Comparison of ENCODE assay signal across 8 cellular contexts in genomic region chr15:94206463-94207167, GRCh38. TPM values are rescaled to one million over a fixed set of nuclear protein-coding genes. Genes with fewer than 3 reads are reported as not detected.
A peak's percentile ranks its signal among the peaks of the same experiment; 100 is the strongest.
DNase-seq lines count a peak whose midpoint lies in the region; ATAC-seq and TF ChIP-seq lines count a peak whose summit lies in the region.
"Had no signal": no experiment of that assay in that cellular context is flagged by ENCODE, and none has a peak within 500 bp of the region (broad histone marks: within the 10 kb centered on the region; RNA-seq: fewer than 3 reads in every experiment).

No MANE protein-coding gene starts in this region.

- no peaks in the 10 kb centered on the region for H4K20me1 ChIP-seq in hepatocyte (ENCODE audit: insufficient read depth, poor library complexity, severe bottlenecking)

- no peaks in the 10 kb centered on the region for H3K79me2 ChIP-seq in hepatocyte

- WGBS in hepatocyte (ENCODE audit: low lambda C conversion rate, missing lambda C conversion rate), result 88% methylated on average over 11 of the region's 11 CpGs

- peaks cover 25% of the 10 kb centered on the region for H3K4me1 Mint-ChIP-seq in activated naive CD8-positive, alpha-beta T cell treated with anti-CD3 and anti-CD28 coated beads, Interleukin-2, amount 10 ng/mL, durations not matched to agents 7 days and 5 days

- H3K36me3 ChIP-seq in MG63 (no peaks in the 10 kb centered on the region), hepatocyte (replicated peaks; ENCODE audit: insufficient read depth, low read depth) (no peaks in the 10 kb centered on the region)

- H3K4me1 ChIP-seq in hepatocyte (ENCODE audit: insufficient read depth), result no peaks in the 10 kb centered on the region

- peak overlapping the region; percentile 65 for H3K4me3 Mint-ChIP-seq in activated naive CD8-positive, alpha-beta T cell treated with anti-CD3 and anti-CD28 coated beads, Interleukin-2, amount 10 ng/mL, durations not matched to agents 7 days and 5 days

- H3K4me3 ChIP-seq in MG63 (no peak overlapping the region), hepatocyte (no peak overlapping the region)

- peak; percentile 62 for ATAC-seq in GM18909 (IDR thresholded peaks at IDR 0.05; ENCODE audit: poor library complexity, unreplicated experiment)
- ATAC-seq in activated naive CD8-positive, alpha-beta T cell treated with anti-CD3 and anti-CD28 coated beads, Interleukin-2, amount 10 ng/mL, durations not matched to agents 7 days and 5 days (ENCODE audit: low read depth), result peak; percentile 88

- peak; percentile 47 for DNase-seq in MG63
- no peak for DNase-seq in activated naive CD8-positive, alpha-beta T cell treated with anti-CD3 and anti-CD28 coated beads, Interleukin-2, amount 10 ng/mL, durations not matched to agents 7 days and 5 days
- DNase-seq in stimulated activated CD4-positive, alpha-beta T cell treated with anti-CD3 and anti-CD28 coated beads, Interleukin-1b, Interleukin-23, amount 100 ng/mL, for 48 hours, result peak; percentile 64
- DNase-seq in NCI-H2107 treated with DMSO at 0.1 percent for 48 hours (lab: John Stamatoyannopoulos, UW; ENCODE audit: unreplicated experiment), result no peak
- DNase-seq in hepatocyte (ENCODE audit: low spot score), result no peak
- no peak for DNase-seq in germinal center (ENCODE audit: low spot score)
- DNase-seq: substantia nigra had no signal

- H3K27ac Mint-ChIP-seq in activated naive CD8-positive, alpha-beta T cell treated with anti-CD3 and anti-CD28 coated beads, Interleukin-2, amount 10 ng/mL, durations not matched to agents 7 days and 5 days, result peak overlapping the region; percentile 90

- H3K27me3 Mint-ChIP-seq in activated naive CD8-positive, alpha-beta T cell treated with anti-CD3 and anti-CD28 coated beads, Interleukin-2, amount 10 ng/mL, durations not matched to agents 7 days and 5 days, result peaks cover 11% of the 10 kb centered on the region

- POLR2A ChIA-PET in activated naive CD8-positive, alpha-beta T cell treated with anti-CD3 and anti-CD28 coated beads, Interleukin-2, amount 10 ng/mL, durations not matched to agents 7 days and 5 days (lab: Charles Lee), result no interaction called here

- H3K4me2 ChIP-seq in hepatocyte, result no peak overlapping the region

- H3K36me3 Mint-ChIP-seq in activated naive CD8-positive, alpha-beta T cell treated with anti-CD3 and anti-CD28 coated beads, Interleukin-2, amount 10 ng/mL, durations not matched to agents 7 days and 5 days, result peaks cover 8% of the 10 kb centered on the region

- H3K9me3 ChIP-seq in MG63 (no peaks in the 10 kb centered on the region), hepatocyte (ENCODE audit: low read depth) (no peaks in the 10 kb centered on the region)

- H3K27me3 ChIP-seq in MG63, result no peaks in the 10 kb centered on the region
- H3K27me3 ChIP-seq in hepatocyte, result no peaks in the 10 kb centered on the region

- H3K9me2 ChIP-seq in hepatocyte (replicated peaks; ENCODE audit: insufficient read depth), result no peaks in the 10 kb centered on the region

- H3K27ac ChIP-seq in hepatocyte, result no peak overlapping the region

- peaks cover 3% of the 10 kb centered on the region for H3K9me3 Mint-ChIP-seq in activated naive CD8-positive, alpha-beta T cell treated with anti-CD3 and anti-CD28 coated beads, Interleukin-2, amount 10 ng/mL, durations not matched to agents 7 days and 5 days

- TF ChIP-seq CTCF in hepatocyte (IDR thresholded peaks at IDR 0.05; ENCODE audit: poor library complexity), result no peak

- H2AFZ ChIP-seq in hepatocyte, result no peak overlapping the region

RNA-seq across cellular contexts. Expression of gene MCTP2, which starts 24.7 kb away (rescaled TPM):
- total RNA-seq in MG63 (2014; rRNA removed; shearing (Covaris generic); ENCODE audit: low replicate concordance), result 2.6 and 10.1 TPM in 2 replicates
- total RNA-seq in activated naive CD8-positive, alpha-beta T cell treated with anti-CD3 and anti-CD28 coated beads, Interleukin-2, amount 10 ng/mL, durations not matched to agents 7 days and 5 days, result 10 to 100 TPM; 26.1 to 28.5 TPM
- 23.3 and 24.6 TPM in 2 replicates for total RNA-seq in hepatocyte
- 8.1 TPM in 2 replicates for polyA plus RNA-seq in hepatocyte

Comparison
In these comparisons a context has a peak if more than half of its experiments do, and no peak if none do; other contexts are left out.
1. DNase-seq: peak in MG63 (single experiment) and stimulated activated CD4-positive, alpha-beta T cell treated with anti-CD3 and anti-CD28 coated beads, Interleukin-1b, Interleukin-23, amount 100 ng/mL, for 48 hours (single experiment); none in activated naive CD8-positive, alpha-beta T cell treated with anti-CD3 and anti-CD28 coated beads, Interleukin-2, amount 10 ng/mL, durations not matched to agents 7 days and 5 days (single experiment), NCI-H2107 treated with DMSO at 0.1 percent for 48 hours (single experiment), hepatocyte (single experiment) and germinal center (single experiment).